In genomic region chr6:13575377-13575775, GRCh38 we compare ENCODE assay signal across 8 cellular contexts. TPM values are rescaled to one million over a fixed set of nuclear protein-coding genes. Genes with fewer than 3 reads are reported as not detected.
DNase-seq lines count a peak whose midpoint lies in the region; ATAC-seq, FAIRE-seq and TF ChIP-seq lines count a peak whose summit lies in the region.

No MANE protein-coding gene starts in this region.

- TF ChIP-seq EP300 in A549 (IDR thresholded peaks at IDR 0.05), result no peak

- in situ Hi-C loops in brain microvascular endothelial cell (cut with HindIII; ENCODE audit: low pct_ligation_motif_present, low sequenced_read_pairs), result no loop called here

- ATAC-seq in A549 (no peak), mucosa of descending colon (no peak)

- peak overlapping the region; percentile 99 to 100; a peak in 5 of 6 replicates for H3K27ac ChIP-seq in A549
- H3K27ac ChIP-seq in HL-60 (replicated peaks), result peak overlapping the region; percentile 97
- no peak overlapping the region for H3K27ac ChIP-seq in brain microvascular endothelial cell

- peak overlapping the region; percentile 91 for H3K4me3 ChIP-seq in A549
- peak overlapping the region; percentile 84 for H3K4me3 ChIP-seq in HL-60 (replicated peaks; ENCODE audit: insufficient read depth, low read length)
- peak overlapping the region; percentile 78 for H3K4me3 ChIP-seq in brain microvascular endothelial cell (ENCODE audit: low read depth, low read length)
- no peak overlapping the region for H3K4me3 ChIP-seq in mucosa of descending colon

- TF ChIP-seq CTCF in A549 (IDR thresholded peaks at IDR 0.05) (peak; percentile 77), HL-60 (IDR thresholded peaks at IDR 0.05; ENCODE audit: insufficient read depth, low read length) (peak; percentile 65), brain microvascular endothelial cell (IDR thresholded peaks at IDR 0.05; ENCODE audit: low read depth, low read length, missing control alignments) (peak; percentile 81), mucosa of descending colon (IDR thresholded peaks at IDR 0.05) (peak; percentile 56)

- WGBS in A549 (ENCODE audit: missing lambda C conversion rate), result 33% methylated on average over 3 of the region's 3 CpGs

- H3K36me3 ChIP-seq in brain microvascular endothelial cell (replicated peaks) (no peaks in the 10 kb centered on the region), mucosa of descending colon (ENCODE audit: low read depth) (no peaks in the 10 kb centered on the region)

- intact Hi-C loops in mucosa of descending colon (cut with DNase I, micrococcal nuclease), result loop anchor here in 1 of 2 donors (10.0 kb wide), 1 partner anchor 241 kb away; no protein-coding TSS in a partner anchor

- H3K4me1 ChIP-seq in A549 (peaks cover 6% of the 10 kb centered on the region; the same call in 1 of the 3 replicates), mucosa of descending colon (ENCODE audit: low read depth) (peaks cover 3% of the 10 kb centered on the region)

- H3K9me3 ChIP-seq in A549, result peaks cover 10% of the 10 kb centered on the region; the same call in 2 of the 3 replicates
- no peaks in the 10 kb centered on the region for H3K9me3 ChIP-seq in mucosa of descending colon

- H3K4me2 ChIP-seq in A549, result peak overlapping the region; percentile 66

- DNase-seq in A549 (ENCODE audit: low read depth in 1 of 2, low spot score in 1 of 2) (no peak), HL-60 (ENCODE audit: low read depth in 1 of 2, low spot score in 1 of 2) (no peak), brain microvascular endothelial cell (no peak), mucosa of descending colon (no peak), hepatic stellate cell (ENCODE audit: low spot score) (no peak), COLO668 (lab: John Stamatoyannopoulos, UW; ENCODE audit: unreplicated experiment) (no peak)
- DNase-seq in stimulated activated naive CD4-positive, alpha-beta T cell (lab: John Stamatoyannopoulos, UW), result no peak
- DNase-seq in stimulated activated CD4-positive, alpha-beta T cell treated with anti-CD3 and anti-CD28 coated beads, Interleukin-2, amount 100 ng/mL, for 48 hours, result no peak

- TF ChIP-seq RAD21 in A549 (conservative IDR thresholded peaks at IDR 0.05 in 1 of 2, IDR thresholded peaks at IDR 0.05 in 1 of 2), result peak in 1 of 2 experiments; percentile 53; a peak in 4 of 5 replicates

- H3K27me3 ChIP-seq in HL-60 (ENCODE audit: insufficient read depth, poor library complexity, severe bottlenecking) (no peaks in the 10 kb centered on the region), brain microvascular endothelial cell (replicated peaks) (no peaks in the 10 kb centered on the region)

- POLR2A ChIA-PET in A549 (lab: Yijun Ruan, JAX), result interaction anchor here (0.6 to 2.9 kb wide), 11 partner anchors 12 to 272 kb away, joined by 3 to 40 read pairs (median 6); partner anchors contain the start of genes GFOD1, NOL7 and TBC1D7

- CTCF ChIA-PET in A549 (lab: Yijun Ruan, JAX), result interaction anchor here (0.6 to 2.3 kb wide), 28 partner anchors 9 to 290 kb away, joined by 3 to 12 read pairs (median 5); partner anchors contain the start of genes GFOD1 and NOL7

- no peak for TF ChIP-seq POLR2A in A549 (IDR thresholded peaks at IDR 0.05; ENCODE audit: low read length)

- FAIRE-seq in A549 (lab: Jason Lieb, UNC), result no peak

TF ChIP-seq in A549, 52 proteins besides CTCF, POLR2A, EP300 and RAD21:
- TF ChIP-seq KDM1A (IDR thresholded peaks at IDR 0.05; ENCODE audit: low read depth) (no peak), HOXB13 (CRISPR knock-in tag; IDR thresholded peaks at IDR 0.05; ENCODE audit: low read depth) (no peak), SMC3 (IDR thresholded peaks at IDR 0.05) (peak; percentile 32; the same call in 1 of the 3 replicates)

RNA-seq across cellular contexts. Expression of gene SIRT5, which starts 1.0 kb away (rescaled TPM):
- polyA plus RNA-seq in A549 (2011; rRNA removed), result 7.1 and 7.8 TPM in 2 replicates
- polyA plus RNA-seq in A549 (2012; cell fraction: cytosol; rRNA removed), result 3.5 and 3.9 TPM in 2 replicates
- 3.8 and 4.8 TPM in 2 replicates for polyA plus RNA-seq in A549 (2012; cell fraction: nucleus; rRNA removed)
- 4.9 to 6.0 TPM (median 5.1 TPM) in 3 replicates for polyA plus RNA-seq in A549 (2017; fragmentation: RNase III; extraction: RNeasy Plus Mini Kit Qiagen cat#74134 plus additional on column Dnase treatment)
- polyA minus RNA-seq in A549 (2011; rRNA and poly(A)+ RNA removed), result 4.4 and 4.9 TPM in 2 replicates
- total RNA-seq in mucosa of descending colon, result 10 to 100 TPM; 15.9 to 21.1 (median 16.5) TPM

RNA-seq across cellular contexts. Expression of gene NOL7, which starts 39.8 kb away (rescaled TPM):
- 41.2 and 75.1 TPM in 2 replicates for polyA plus RNA-seq in A549 (2011; rRNA removed)
- polyA plus RNA-seq in A549 (2012; cell fraction: cytosol; rRNA removed), result 46.7 and 70.7 TPM in 2 replicates
- 24.3 and 45.1 TPM in 2 replicates for polyA plus RNA-seq in A549 (2012; cell fraction: nucleus; rRNA removed)
- 82.7 to 90.7 TPM (median 85.9 TPM) in 3 replicates for polyA plus RNA-seq in A549 (2017; fragmentation: RNase III; extraction: RNeasy Plus Mini Kit Qiagen cat#74134 plus additional on column Dnase treatment)
- polyA minus RNA-seq in A549 (2011; rRNA and poly(A)+ RNA removed), result 4.0 and 4.5 TPM in 2 replicates
- total RNA-seq in mucosa of descending colon, result 10 to 100 TPM; 47.4 to 53.9 (median 49.0) TPM
